10 cellular contexts compared by ENCODE assay signal in the genomic region with DNA sequence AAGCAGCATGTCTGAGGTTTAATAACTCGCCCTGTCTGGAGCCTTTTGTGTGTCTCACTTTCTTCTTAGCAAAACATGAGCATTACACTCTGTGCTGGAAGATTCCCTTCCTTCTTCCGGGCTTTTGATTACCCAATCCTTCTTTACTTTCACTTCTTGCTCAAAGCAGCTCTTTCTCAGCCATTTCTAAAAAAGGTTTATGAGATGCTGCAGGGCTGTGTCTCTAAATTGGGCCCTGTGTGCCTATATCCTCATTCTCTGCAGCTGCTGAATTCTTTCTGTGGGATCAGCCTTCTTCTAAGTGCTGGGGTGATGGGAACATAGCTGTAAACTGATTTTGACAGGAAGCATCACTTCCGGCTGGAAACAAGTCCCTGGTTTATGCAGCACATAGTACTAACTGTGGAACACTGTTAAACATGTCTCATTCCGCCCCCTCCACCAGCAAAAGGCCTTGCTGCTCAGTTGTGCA.
DNase-seq lines count a peak whose midpoint lies in the region; ATAC-seq and TF ChIP-seq lines count a peak whose summit lies in the region.
"Had no signal": no experiment of that assay in that cellular context is flagged by ENCODE, and none has a peak within 500 bp of the region (broad histone marks: within the 10 kb centered on the region; RNA-seq: fewer than 3 reads in every experiment).

No MANE protein-coding gene starts in this region.

- no peak for TF ChIP-seq EP300 in SK-N-SH (IDR thresholded peaks at IDR 0.05; ENCODE audit: borderline replicate concordance in 1 of 2, low read depth in 1 of 2, low read length in 1 of 2)

- no peaks in the 10 kb centered on the region for H3K27me3 ChIP-seq in SK-N-SH (ENCODE audit: insufficient read depth)

- H2AFZ ChIP-seq in SK-N-SH (ENCODE audit: low read depth): no peak overlapping the region

- H3K9me2 ChIP-seq in SK-N-SH: no peaks in the 10 kb centered on the region

- no peaks in the 10 kb centered on the region for H4K20me1 ChIP-seq in SK-N-SH (ENCODE audit: insufficient read depth)

- no peaks in the 10 kb centered on the region for H3K36me3 Mint-ChIP-seq in immature natural killer cell

- POLR2A ChIA-PET in SK-N-SH (lab: Yijun Ruan, JAX): no interaction called here

- no peak for TF ChIP-seq CTCF in SK-N-SH (IDR thresholded peaks at IDR 0.05)
- no peak for TF ChIP-seq CTCF in VCaP (conservative IDR thresholded peaks at IDR 0.05)

- no peaks in the 10 kb centered on the region for H3K9me3 Mint-ChIP-seq in immature natural killer cell
- H3K9me3 Mint-ChIP-seq: H9 had no signal

- H3K27ac ChIP-seq in SK-N-SH (ENCODE audit: low read depth in 2 of 2, low read length in 1 of 2): no peak overlapping the region
- peak overlapping the region; percentile 33; the same call in 1 of the 2 replicates for H3K27ac ChIP-seq in VCaP
- peak overlapping the region; percentile 25 for H3K27ac ChIP-seq in temporal lobe (ENCODE audit: low read depth, low read length)
- H3K27ac ChIP-seq: 22Rv1 had no signal

- 69% methylated on average over 4 of the region's 4 CpGs for WGBS in SK-N-SH (ENCODE audit: low lambda C conversion rate)

- H3K36me3 ChIP-seq in SK-N-SH (replicated peaks in 1 of 2; ENCODE audit: control insufficient read depth in 1 of 2, insufficient read depth in 2 of 2, low read length in 1 of 2): no peaks in the 10 kb centered on the region

- no peak overlapping the region for H3K4me3 ChIP-seq in SK-N-SH (ENCODE audit: low read depth in 2 of 2, low read length in 1 of 2)

- CTCF ChIA-PET in SK-N-SH (lab: Yijun Ruan, JAX): interaction anchor here (0.9 to 3.9 kb wide), 2 partner anchors 16 kb away, joined by 3 to 30 read pairs; no protein-coding TSS in a partner anchor

- H3K4me3 Mint-ChIP-seq in immature natural killer cell: peak overlapping the region in 3 of 5 donors; percentile 9 to 42 (median 31)

- no peaks in the 10 kb centered on the region for H3K79me2 ChIP-seq in SK-N-SH (ENCODE audit: insufficient read depth)

- peaks cover 5 to 11% of the 10 kb centered on the region in 2 donors for H3K4me1 Mint-ChIP-seq in immature natural killer cell

- no peaks in the 10 kb centered on the region for H3F3A ChIP-seq in SK-N-SH (replicated peaks; ENCODE audit: insufficient read depth)

- H3K9me3 ChIP-seq in SK-N-SH: no peaks in the 10 kb centered on the region

- no peak overlapping the region for H3K9ac ChIP-seq in SK-N-SH

- H3K4me2 ChIP-seq in SK-N-SH: no peak overlapping the region

- H3K27ac Mint-ChIP-seq in immature natural killer cell: peak overlapping the region in 4 of 6 donors; percentile 3 to 48 (median 18)
- H3K27ac Mint-ChIP-seq: H9 had no signal

- no peak for TF ChIP-seq RAD21 in SK-N-SH (IDR thresholded peaks at IDR 0.05; ENCODE audit: low read length)

- peak; percentile 20; the same call in 2 of the 3 replicates for ATAC-seq in SK-N-SH treated with all-trans-retinoic acid at 6 μM for 48 hours

- H3K4me1 ChIP-seq in SK-N-SH (ENCODE audit: control insufficient read depth in 1 of 2, insufficient read depth in 2 of 2, low read depth in 1 of 2, low read length in 1 of 2): peaks cover 0 to 2% of the 10 kb centered on the region in 2 experiments; a peak in 2 of 4 replicates

- DNase-seq in SK-N-SH (no peak), immature natural killer cell (no peak), GM19238 (ENCODE audit: insufficient read length, low spot score) (no peak), NCI-H1105 treated with DMSO at 0.1 percent for 48 hours (lab: John Stamatoyannopoulos, UW) (no peak)
- no peak for DNase-seq in activated naive CD4-positive, alpha-beta T cell treated with anti-CD3 and anti-CD28 coated beads, Interleukin-2, amount 50 U/mL, for 16 hours
- DNase-seq: H9 had no signal

- peaks cover 0 to 6% (median 0%) of the 10 kb centered on the region in 3 donors for H3K27me3 Mint-ChIP-seq in immature natural killer cell (ENCODE audit: low read depth in 3 of 3)

TF ChIP-seq in SK-N-SH treated with all-trans-retinoic acid at 6 μM for 48 hours, 23 proteins besides CTCF, POLR2A, EP300 and RAD21 (continues in another document):
- TF ChIP-seq CSDC2 (CRISPR knock-in tag; IDR thresholded peaks at IDR 0.05): no peak
- TF ChIP-seq, protein P1, sequence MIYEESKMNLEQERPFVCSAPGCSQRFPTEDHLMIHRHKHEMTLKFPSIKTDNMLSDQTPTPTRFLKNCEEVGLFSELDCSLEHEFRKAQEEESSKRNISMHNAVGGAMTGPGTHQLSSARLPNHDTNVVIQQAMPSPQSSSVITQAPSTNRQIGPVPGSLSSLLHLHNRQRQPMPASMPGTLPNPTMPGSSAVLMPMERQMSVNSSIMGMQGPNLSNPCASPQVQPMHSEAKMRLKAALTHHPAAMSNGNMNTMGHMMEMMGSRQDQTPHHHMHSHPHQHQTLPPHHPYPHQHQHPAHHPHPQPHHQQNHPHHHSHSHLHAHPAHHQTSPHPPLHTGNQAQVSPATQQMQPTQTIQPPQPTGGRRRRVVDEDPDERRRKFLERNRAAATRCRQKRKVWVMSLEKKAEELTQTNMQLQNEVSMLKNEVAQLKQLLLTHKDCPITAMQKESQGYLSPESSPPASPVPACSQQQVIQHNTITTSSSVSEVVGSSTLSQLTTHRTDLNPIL (CRISPR knock-in tag; IDR thresholded peaks at IDR 0.05; ENCODE audit: low read depth): no peak
- TF ChIP-seq ISL1 (CRISPR knock-in tag; IDR thresholded peaks at IDR 0.05): no peak
- TF ChIP-seq, protein P2, sequence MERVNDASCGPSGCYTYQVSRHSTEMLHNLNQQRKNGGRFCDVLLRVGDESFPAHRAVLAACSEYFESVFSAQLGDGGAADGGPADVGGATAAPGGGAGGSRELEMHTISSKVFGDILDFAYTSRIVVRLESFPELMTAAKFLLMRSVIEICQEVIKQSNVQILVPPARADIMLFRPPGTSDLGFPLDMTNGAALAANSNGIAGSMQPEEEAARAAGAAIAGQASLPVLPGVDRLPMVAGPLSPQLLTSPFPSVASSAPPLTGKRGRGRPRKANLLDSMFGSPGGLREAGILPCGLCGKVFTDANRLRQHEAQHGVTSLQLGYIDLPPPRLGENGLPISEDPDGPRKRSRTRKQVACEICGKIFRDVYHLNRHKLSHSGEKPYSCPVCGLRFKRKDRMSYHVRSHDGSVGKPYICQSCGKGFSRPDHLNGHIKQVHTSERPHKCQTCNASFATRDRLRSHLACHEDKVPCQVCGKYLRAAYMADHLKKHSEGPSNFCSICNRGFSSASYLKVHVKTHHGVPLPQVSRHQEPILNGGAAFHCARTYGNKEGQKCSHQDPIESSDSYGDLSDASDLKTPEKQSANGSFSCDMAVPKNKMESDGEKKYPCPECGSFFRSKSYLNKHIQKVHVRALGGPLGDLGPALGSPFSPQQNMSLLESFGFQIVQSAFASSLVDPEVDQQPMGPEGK (CRISPR knock-in tag; IDR thresholded peaks at IDR 0.05; ENCODE audit: borderline replicate concordance): no peak

TF ChIP-seq in SK-N-SH, 30 proteins besides CTCF, POLR2A, EP300 and RAD21:
- TF ChIP-seq ELF1 (IDR thresholded peaks at IDR 0.05) (no peak), FOSL2 (IDR thresholded peaks at IDR 0.05; ENCODE audit: borderline replicate concordance, low read depth) (no peak), JUND (IDR thresholded peaks at IDR 0.05) (no peak), RXRA (IDR thresholded peaks at IDR 0.05; ENCODE audit: borderline replicate concordance, low read depth) (no peak), EZH2phosphoT487 (IDR thresholded peaks at IDR 0.05; ENCODE audit: borderline replicate concordance, low read depth) (no peak), SMC3 (IDR thresholded peaks at IDR 0.05; ENCODE audit: low read depth, low read length) (no peak), TAF1 (IDR thresholded peaks at IDR 0.05; ENCODE audit: borderline replicate concordance, low read depth, low read length) (no peak)
- TF ChIP-seq, protein P3, sequence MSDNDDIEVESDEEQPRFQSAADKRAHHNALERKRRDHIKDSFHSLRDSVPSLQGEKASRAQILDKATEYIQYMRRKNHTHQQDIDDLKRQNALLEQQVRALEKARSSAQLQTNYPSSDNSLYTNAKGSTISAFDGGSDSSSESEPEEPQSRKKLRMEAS (IDR thresholded peaks at IDR 0.05; ENCODE audit: low read depth): no peak
- TF ChIP-seq, protein P4, sequence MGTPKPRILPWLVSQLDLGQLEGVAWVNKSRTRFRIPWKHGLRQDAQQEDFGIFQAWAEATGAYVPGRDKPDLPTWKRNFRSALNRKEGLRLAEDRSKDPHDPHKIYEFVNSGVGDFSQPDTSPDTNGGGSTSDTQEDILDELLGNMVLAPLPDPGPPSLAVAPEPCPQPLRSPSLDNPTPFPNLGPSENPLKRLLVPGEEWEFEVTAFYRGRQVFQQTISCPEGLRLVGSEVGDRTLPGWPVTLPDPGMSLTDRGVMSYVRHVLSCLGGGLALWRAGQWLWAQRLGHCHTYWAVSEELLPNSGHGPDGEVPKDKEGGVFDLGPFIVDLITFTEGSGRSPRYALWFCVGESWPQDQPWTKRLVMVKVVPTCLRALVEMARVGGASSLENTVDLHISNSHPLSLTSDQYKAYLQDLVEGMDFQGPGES (IDR thresholded peaks at IDR 0.05; ENCODE audit: low read depth, low read length): no peak
- TF ChIP-seq, protein P5, sequence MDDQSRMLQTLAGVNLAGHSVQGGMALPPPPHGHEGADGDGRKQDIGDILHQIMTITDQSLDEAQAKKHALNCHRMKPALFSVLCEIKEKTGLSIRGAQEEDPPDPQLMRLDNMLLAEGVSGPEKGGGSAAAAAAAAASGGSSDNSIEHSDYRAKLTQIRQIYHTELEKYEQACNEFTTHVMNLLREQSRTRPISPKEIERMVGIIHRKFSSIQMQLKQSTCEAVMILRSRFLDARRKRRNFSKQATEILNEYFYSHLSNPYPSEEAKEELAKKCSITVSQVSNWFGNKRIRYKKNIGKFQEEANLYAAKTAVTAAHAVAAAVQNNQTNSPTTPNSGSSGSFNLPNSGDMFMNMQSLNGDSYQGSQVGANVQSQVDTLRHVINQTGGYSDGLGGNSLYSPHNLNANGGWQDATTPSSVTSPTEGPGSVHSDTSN (IDR thresholded peaks at IDR 0.05): no peak

Comparison
In these comparisons a context has a peak if more than half of its experiments do, and no peak if none do; other contexts are left out.
1. H3K27ac ChIP-seq: peak in VCaP (single experiment) and temporal lobe (single experiment); none in SK-N-SH (0 of 2).